24 cellular contexts compared by ENCODE assay signal in genomic region chr14:81784084-81784483, GRCh38.
A peak's percentile ranks its signal among the peaks of the same experiment; 100 is the strongest.
DNase-seq lines count a peak whose midpoint lies in the region; ATAC-seq and TF ChIP-seq lines count a peak whose summit lies in the region.
"Had no signal": no experiment of that assay in that cellular context is flagged by ENCODE, and none has a peak within 500 bp of the region (broad histone marks: within the 10 kb centered on the region; RNA-seq: fewer than 3 reads in every experiment).

No MANE protein-coding gene starts in this region.

- no peak overlapping the region for H3K27ac ChIP-seq in left ventricle myocardium inferior (replicated peaks)
- no peak overlapping the region for H3K27ac ChIP-seq in right lobe of liver
- H3K27ac ChIP-seq: GM23248 had no signal

- no peak for TF ChIP-seq CTCF in left ventricle myocardium inferior (IDR thresholded peaks at IDR 0.05; ENCODE audit: borderline replicate concordance)
- TF ChIP-seq CTCF in right lobe of liver (IDR thresholded peaks at IDR 0.05) = no peak

- no peaks in the 10 kb centered on the region for H3K36me3 ChIP-seq in left ventricle myocardium inferior
- H3K36me3 ChIP-seq in right lobe of liver = no peaks in the 10 kb centered on the region
- H3K36me3 ChIP-seq: HAP-1 had no signal

- no peak for TF ChIP-seq POLR2A in right lobe of liver (IDR thresholded peaks at IDR 0.05)

- DNase-seq in left cardiac atrium = peak; percentile 16
- DNase-seq in left ventricle myocardium inferior = no peak
- DNase-seq in globus pallidus (ENCODE audit: low spot score) = peak; percentile 42
- peak; percentile 18 for DNase-seq in putamen (ENCODE audit: low spot score)
- DNase-seq in NK-92 (lab: John Stamatoyannopoulos, UW; ENCODE audit: unreplicated experiment) = no peak
- DNase-seq in NCI-H446 treated with DMSO at 0.1 percent for 48 hours (lab: John Stamatoyannopoulos, UW) = no peak
- DNase-seq in right lobe of liver = no peak
- DNase-seq: 8988T; Caco-2; CD4-positive, CD25-positive, alpha-beta regulatory T cell; DMS 273 treated with DMSO at 0.1 percent for 48 hours; DMS79 treated with DMSO at 0.1 percent for 48 hours; GM23248; KBM-7; NCI-H1092 treated with DMSO at 0.1 percent for 48 hours; NCI-H1436 treated with DMSO at 0.1 percent for 48 hours; NCI-H2029; NCI-H226; NCI-H524; NCI-H82; SHP77 had no signal

- H3K9me3 ChIP-seq in left ventricle myocardium inferior (replicated peaks) = peaks cover 12% of the 10 kb centered on the region
- no peaks in the 10 kb centered on the region for H3K9me3 ChIP-seq in right lobe of liver
- H3K9me3 ChIP-seq: HAP-1 had no signal

- 58% methylated on average over 5 of the region's 5 CpGs for WGBS in right lobe of liver (ENCODE audit: insufficient coverage, low coverage, low lambda C conversion rate, missing lambda C conversion rate)

- intact Hi-C loops in left cardiac atrium (cut with DNase I) (no loop called here), left ventricle myocardium inferior (cut with micrococcal nuclease) (no loop called here), right lobe of liver (cut with DNase I) (no loop called here)

- H3K27me3 ChIP-seq in left ventricle myocardium inferior (ENCODE audit: low read depth) (no peaks in the 10 kb centered on the region), right lobe of liver (no peaks in the 10 kb centered on the region)

- peak in 1 of 2 donors; percentile 34 for ATAC-seq in left cardiac atrium
- no peak for ATAC-seq in right lobe of liver
- no peak for ATAC-seq in HG02588 (IDR thresholded peaks at IDR 0.05; ENCODE audit: unreplicated experiment)
- ATAC-seq: GM12878 had no signal

- no peak overlapping the region for H3K4me3 ChIP-seq in left ventricle myocardium inferior
- H3K4me3 ChIP-seq in right lobe of liver = no peak overlapping the region
- H3K4me3 ChIP-seq: GM12878, GM23248, HAP-1 had no signal

- H3K4me1 ChIP-seq in left ventricle myocardium inferior (no peaks in the 10 kb centered on the region), right lobe of liver (no peaks in the 10 kb centered on the region)
- H3K4me1 ChIP-seq: Caco-2 had no signal

Comparison
In these comparisons a context has a peak if more than half of its experiments do, and no peak if none do; other contexts are left out.
1. DNase-seq: peak in left cardiac atrium (single experiment), globus pallidus (single experiment) and putamen (single experiment); none in left ventricle myocardium inferior (single experiment), NK-92 (single experiment), NCI-H446 treated with DMSO at 0.1 percent for 48 hours (single experiment) and right lobe of liver (0 of 3).